14 cellular contexts compared by ENCODE assay signal in the genomic region with DNA sequence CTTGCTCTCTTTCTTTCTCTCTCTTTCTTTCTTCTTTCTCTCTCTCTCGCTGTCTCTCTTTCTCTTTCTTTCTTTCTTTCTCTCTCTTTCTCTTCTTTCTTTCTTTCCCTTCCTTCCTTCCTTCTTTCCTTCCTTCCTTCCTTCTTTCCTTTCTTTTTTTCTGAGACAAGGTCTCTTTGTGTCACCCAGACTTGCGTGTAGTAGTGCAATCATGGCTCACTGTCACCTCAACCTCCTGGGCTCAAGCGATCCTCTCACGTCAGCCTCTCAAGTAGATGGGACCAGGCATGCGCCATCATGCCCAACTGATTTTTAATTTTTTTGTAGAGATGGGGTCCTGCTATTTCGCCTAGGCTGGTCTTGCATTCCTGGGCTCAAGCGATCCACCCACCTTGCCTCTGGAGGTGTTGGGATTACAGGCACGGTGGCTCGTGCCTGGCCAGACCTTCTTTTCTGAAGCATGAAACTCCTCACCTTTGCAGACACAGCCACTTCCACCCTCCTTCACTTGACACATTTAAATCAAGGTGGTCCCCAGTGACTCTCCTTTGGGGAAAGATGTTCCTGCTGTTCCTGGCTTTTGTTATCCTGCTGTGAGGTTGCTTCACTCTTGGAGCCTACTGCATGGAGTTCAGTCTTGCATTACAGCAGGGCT. TPM values are rescaled to one million over a fixed set of nuclear protein-coding genes. Genes with fewer than 3 reads are reported as not detected.
"Had no signal": no experiment of that assay in that cellular context is flagged by ENCODE, and none has a peak within 500 bp of the region (broad histone marks: within the 10 kb centered on the region; RNA-seq: fewer than 3 reads in every experiment).

No MANE protein-coding gene starts in this region.

- ATAC-seq: pancreas; stimulated activated memory B cell treated with anti-CD40 and anti-IgM and Interleukin-4, amounts not matched to agents 10 μg/mL and 1 μg/mL and 100 μg/mL, for 72 hours; T-helper 17 cell had no signal

- H3K4me3 ChIP-seq: esophagus squamous epithelium, neural progenitor cell, pancreas, tibial artery, uterus had no signal

- H3K36me3 ChIP-seq: esophagus squamous epithelium, neural progenitor cell, pancreas, tibial artery, uterus had no signal

- H3K9me3 ChIP-seq: pancreas had no signal

- H3K27ac ChIP-seq: esophagus squamous epithelium, neural progenitor cell, pancreas, tibial artery, uterus had no signal

- DNase-seq: activated CD4-positive, alpha-beta T cell treated with anti-CD3 and anti-CD28 coated beads for 4 hours; activated naive CD4-positive, alpha-beta T cell treated with anti-CD3 and anti-CD28 coated beads for 36 hours; esophagus squamous epithelium; kidney glomerular epithelial cell; mesendoderm; pancreas; stimulated activated CD4-positive, alpha-beta T cell treated with anti-CD3 and anti-CD28 coated beads, Interleukin-2, amount 100 ng/mL, for 48 hours; T-helper 17 cell; tibial artery; uterus had no signal

- H3K27me3 ChIP-seq: neural progenitor cell, pancreas, tibial artery, uterus had no signal

- H3K4me1 ChIP-seq: esophagus squamous epithelium, neural progenitor cell, pancreas, tibial artery, uterus had no signal

- H3K27ac Mint-ChIP-seq: activated naive CD4-positive, alpha-beta T cell treated with anti-CD3 and anti-CD28 coated beads for 36 hours; activated T-helper 2 cell treated with anti-CD3 and anti-CD28 coated beads, Interferon-gamma antibody, Interleukin-2, Interleukin-4, amounts not matched to agents 10 μg/mL and 5 μg/mL and 100 μg/mL, durations not matched to agents 14 hours and 24 hours and 36 hours; stimulated activated memory B cell treated with anti-CD40 and anti-IgM and Interleukin-4, amounts not matched to agents 10 μg/mL and 1 μg/mL and 100 μg/mL, for 72 hours; T-helper 17 cell had no signal

- H3K4me3 Mint-ChIP-seq: activated naive CD4-positive, alpha-beta T cell treated with anti-CD3 and anti-CD28 coated beads for 36 hours; neural progenitor cell; stimulated activated memory B cell treated with anti-CD40 and anti-IgM and Interleukin-4, amounts not matched to agents 10 μg/mL and 1 μg/mL and 100 μg/mL, for 72 hours; T-helper 17 cell had no signal

- H3K4me1 Mint-ChIP-seq: stimulated activated memory B cell treated with anti-CD40 and anti-IgM and Interleukin-4, amounts not matched to agents 10 μg/mL and 1 μg/mL and 100 μg/mL, for 72 hours; T-helper 17 cell had no signal

RNA-seq across cellular contexts. Expression of gene NKD1, which starts 26.8 kb away (rescaled TPM):
- total RNA-seq: fibroblast of villous mesenchyme had no signal
